ENCODE assay signal across 8 cellular contexts in genomic region chr10:103451091-103451801, GRCh38. TPM values are rescaled to one million over a fixed set of nuclear protein-coding genes. Genes with fewer than 3 reads are reported as not detected.
DNase-seq lines count a peak whose midpoint lies in the region; ATAC-seq and TF ChIP-seq lines count a peak whose summit lies in the region.

No MANE protein-coding gene starts in this region.

- H3K4me3 Mint-ChIP-seq in CD4-positive, CD25-positive, alpha-beta regulatory T cell = peak overlapping the region; percentile 94 to 99 (median 96)

- H3K36me3 Mint-ChIP-seq in CD4-positive, CD25-positive, alpha-beta regulatory T cell = peaks cover 27% of the 10 kb centered on the region

- DNase-seq in CD4-positive, CD25-positive, alpha-beta regulatory T cell = peak; percentile 15 to 78 (median 51)
- peak; percentile 19 to 35 for DNase-seq in activated CD4-positive, alpha-beta T cell treated with anti-CD3 and anti-CD28 coated beads for 24 hours (ENCODE audit: low read depth in 2 of 2)
- peak; percentile 57 for DNase-seq in dermis blood vessel endothelial cell
- peak; percentile 47 to 83 (median 60) for DNase-seq in mucosa of descending colon
- peak; percentile 40 for DNase-seq in thoracic aorta (ENCODE audit: low spot score)
- no peak for DNase-seq in NCI-H1930 (lab: John Stamatoyannopoulos, UW)

- H3K36me3 ChIP-seq in CD4-positive, CD25-positive, alpha-beta regulatory T cell (ENCODE audit: control insufficient read depth, insufficient read depth, low read length) = peaks cover 32% of the 10 kb centered on the region
- H3K36me3 ChIP-seq in mucosa of descending colon (ENCODE audit: low read depth) (no peaks in the 10 kb centered on the region), thoracic aorta (peaks cover 27% of the 10 kb centered on the region)

- no peaks in the 10 kb centered on the region for H3K27me3 Mint-ChIP-seq in CD4-positive, CD25-positive, alpha-beta regulatory T cell

- intact Hi-C loops in mucosa of descending colon (cut with DNase I, micrococcal nuclease) = no loop called here

- no peaks in the 10 kb centered on the region for H3K27me3 ChIP-seq in CD4-positive, CD25-positive, alpha-beta regulatory T cell (ENCODE audit: control insufficient read depth, insufficient read depth, low read length)
- no peaks in the 10 kb centered on the region for H3K27me3 ChIP-seq in thoracic aorta (replicated peaks; ENCODE audit: insufficient read depth)

- H3K9me3 ChIP-seq in CD4-positive, CD25-positive, alpha-beta regulatory T cell (ENCODE audit: control insufficient read depth in 2 of 2, low read length in 2 of 2) = no peaks in the 10 kb centered on the region
- H3K9me3 ChIP-seq in mucosa of descending colon (no peaks in the 10 kb centered on the region), thoracic aorta (no peaks in the 10 kb centered on the region)

- peak; percentile 71 to 80 for ATAC-seq in CD4-positive, CD25-positive, alpha-beta regulatory T cell (ENCODE audit: low read depth in 2 of 2)
- ATAC-seq in HG03108 (IDR thresholded peaks at IDR 0.05; ENCODE audit: unreplicated experiment) (peak; percentile 44), mucosa of descending colon (peak; percentile 51), thoracic aorta (ENCODE audit: insufficient number of reproducible peaks, low FRiP score, low read depth) (peak; percentile 48), HG03159 (IDR thresholded peaks at IDR 0.05; ENCODE audit: unreplicated experiment) (no peak)

- H3K4me3 ChIP-seq in CD4-positive, CD25-positive, alpha-beta regulatory T cell (ENCODE audit: low read depth, low read length) = peak overlapping the region; percentile 91
- peak overlapping the region; percentile 36 for H3K4me3 ChIP-seq in mucosa of descending colon
- H3K4me3 ChIP-seq in thoracic aorta = peak overlapping the region; percentile 91

- peak overlapping the region; percentile 91 to 96 (median 92) for H3K27ac Mint-ChIP-seq in CD4-positive, CD25-positive, alpha-beta regulatory T cell

- H3K4me1 ChIP-seq in CD4-positive, CD25-positive, alpha-beta regulatory T cell (ENCODE audit: control insufficient read depth, insufficient read depth, low read length, poor library complexity, severe bottlenecking) = peaks cover 53% of the 10 kb centered on the region
- H3K4me1 ChIP-seq in mucosa of descending colon (ENCODE audit: low read depth) (peaks cover 21% of the 10 kb centered on the region), thoracic aorta (ENCODE audit: control insufficient read depth in 1 of 2, low read depth in 2 of 2) (peaks cover 46 to 53% of the 10 kb centered on the region in 2 donors)

- peaks cover 0 to 64% (median 41%) of the 10 kb centered on the region in 4 donors for H3K4me1 Mint-ChIP-seq in CD4-positive, CD25-positive, alpha-beta regulatory T cell

- H3K9me3 Mint-ChIP-seq in CD4-positive, CD25-positive, alpha-beta regulatory T cell = peaks cover 0 to 2% (median 0%) of the 10 kb centered on the region in 7 donors

- peak overlapping the region; percentile 58 for H3K27ac ChIP-seq in CD4-positive, CD25-positive, alpha-beta regulatory T cell (ENCODE audit: insufficient read depth, low read length, poor library complexity, severe bottlenecking)
- H3K27ac ChIP-seq in thoracic aorta = peak overlapping the region; percentile 93 to 96

- TF ChIP-seq CTCF in mucosa of descending colon (IDR thresholded peaks at IDR 0.05) (no peak), thoracic aorta (IDR thresholded peaks at IDR 0.05) (no peak)

RNA-seq across cellular contexts. Expression of gene CALHM2, which starts 0.9 kb away (rescaled TPM):
- 26.1 TPM for total RNA-seq in CD4-positive, CD25-positive, alpha-beta regulatory T cell
- polyA plus RNA-seq in CD4-positive, CD25-positive, alpha-beta regulatory T cell = 10 to 100 TPM; 33.5 to 72.4 (median 50.0) TPM
- total RNA-seq in dermis blood vessel endothelial cell (18.4 and 27.9 TPM in 2 replicates), mucosa of descending colon (10 to 100 TPM in 2 of 3 donors, 1 to 10 TPM in 1; 5.8 to 16.8 (median 12.3) TPM), thoracic aorta (100 to 1,000 TPM in 1 of 2 donors, 10 to 100 TPM in 1; 98.4 to 113 TPM)

RNA-seq across cellular contexts. Expression of gene CALHM1, which starts 7.5 kb away (rescaled TPM):
- not detected for total RNA-seq in CD4-positive, CD25-positive, alpha-beta regulatory T cell
- polyA plus RNA-seq in CD4-positive, CD25-positive, alpha-beta regulatory T cell = not detected
- not detected in 2 replicates for total RNA-seq in dermis blood vessel endothelial cell
- total RNA-seq in mucosa of descending colon = not detected
- not detected for total RNA-seq in thoracic aorta

RNA-seq across cellular contexts. Expression of gene CALHM3, which starts 27.8 kb away (rescaled TPM):
- not detected for total RNA-seq in CD4-positive, CD25-positive, alpha-beta regulatory T cell
- not detected for polyA plus RNA-seq in CD4-positive, CD25-positive, alpha-beta regulatory T cell
- total RNA-seq in dermis blood vessel endothelial cell = not detected in 2 replicates
- not detected for total RNA-seq in mucosa of descending colon
- not detected for total RNA-seq in thoracic aorta

RNA-seq across cellular contexts. Expression of gene NEURL1, which starts 42.3 kb away (rescaled TPM):
- 1.1 TPM for total RNA-seq in CD4-positive, CD25-positive, alpha-beta regulatory T cell
- polyA plus RNA-seq in CD4-positive, CD25-positive, alpha-beta regulatory T cell = under 1 TPM; 0.29 to 0.87 (median 0.54) TPM
- total RNA-seq in dermis blood vessel endothelial cell = 0.19 TPM in 1 of 2 replicates, not detected in the other
- total RNA-seq in mucosa of descending colon = 10 to 100 TPM; 15.9 to 68.7 (median 42.9) TPM
- total RNA-seq in thoracic aorta = under 1 TPM in 1 of 2 donors, not detected in 1; 0.28 TPM

RNA-seq across cellular contexts. Expression of gene PDCD11, which starts 54.8 kb away (rescaled TPM):
- total RNA-seq in CD4-positive, CD25-positive, alpha-beta regulatory T cell = 26.9 TPM
- polyA plus RNA-seq in CD4-positive, CD25-positive, alpha-beta regulatory T cell = 1 to 10 TPM; 7.1 to 10.0 (median 8.5) TPM
- 41.5 and 50.5 TPM in 2 replicates for total RNA-seq in dermis blood vessel endothelial cell
- total RNA-seq in mucosa of descending colon = 10 to 100 TPM; 22.3 to 24.5 (median 22.7) TPM
- 10 to 100 TPM; 10.7 to 23.0 TPM for total RNA-seq in thoracic aorta

Comparison
In these comparisons a context has a peak if more than half of its experiments do, and no peak if none do; other contexts are left out.
1. DNase-seq: peak in CD4-positive, CD25-positive, alpha-beta regulatory T cell (3 of 3), activated CD4-positive, alpha-beta T cell treated with anti-CD3 and anti-CD28 coated beads for 24 hours (2 of 2), dermis blood vessel endothelial cell (single experiment), mucosa of descending colon (3 of 3) and thoracic aorta (single experiment); none in NCI-H1930 (0 of 2).
2. H3K4me3 ChIP-seq: peak in every context shown above with its lines; median percentile 91 in CD4-positive, CD25-positive, alpha-beta regulatory T cell; 91 in thoracic aorta; 36 in mucosa of descending colon.